ENCODE assay signal across 26 cellular contexts in genomic region chr2:196444442-196444841, GRCh38.
"Had no signal": no experiment of that assay in that cellular context is flagged by ENCODE, and none has a peak within 500 bp of the region (broad histone marks: within the 10 kb centered on the region; RNA-seq: fewer than 3 reads in every experiment).

No MANE protein-coding gene starts in this region.

- H3K4me1 Mint-ChIP-seq: memory B cell had no signal

- H3K36me3 ChIP-seq: colonic mucosa, esophagus squamous epithelium, gastrocnemius medialis, heart right ventricle, left lung, lower lobe of right lung had no signal

- H3K9me3 ChIP-seq: colonic mucosa, esophagus squamous epithelium, gastrocnemius medialis, heart right ventricle, left lung, lower lobe of right lung had no signal

- H3K9me3 Mint-ChIP-seq: dendritic cell treated with granulocyte-macrophage colony-stimulating factor and Interleukin-4, amounts not matched to agents 40 ng/mL and 50 ng/mL, for 4 days; effector memory CD8-positive, alpha-beta T cell had no signal

- H3K27me3 ChIP-seq: colonic mucosa, esophagus squamous epithelium, gastrocnemius medialis, heart right ventricle, left lung had no signal

- FAIRE-seq: endometrium, islet of Langerhans, keratinocyte had no signal

- H3K27ac ChIP-seq: colonic mucosa, epithelial cell of prostate, esophagus squamous epithelium, gastrocnemius medialis, heart right ventricle, left lung, lower lobe of right lung had no signal

- H3K27me3 Mint-ChIP-seq: memory B cell had no signal

- H3K4me3 Mint-ChIP-seq: dendritic cell treated with granulocyte-macrophage colony-stimulating factor and Interleukin-4, amounts not matched to agents 40 ng/mL and 50 ng/mL, for 4 days; effector memory CD8-positive, alpha-beta T cell; endodermal cell; memory B cell had no signal

- H3K4me1 ChIP-seq: colonic mucosa, esophagus squamous epithelium, gastrocnemius medialis, left lung, lower lobe of right lung had no signal

- H3K4me3 ChIP-seq: colonic mucosa, esophagus squamous epithelium, gastrocnemius medialis, heart right ventricle, left lung, lower lobe of right lung had no signal

- H3K27ac Mint-ChIP-seq: dendritic cell treated with granulocyte-macrophage colony-stimulating factor and Interleukin-4, amounts not matched to agents 40 ng/mL and 50 ng/mL, for 4 days; effector memory CD8-positive, alpha-beta T cell; endodermal cell; memory B cell had no signal

- DNase-seq: colonic mucosa; cortex of kidney; effector CD8-positive, alpha-beta T cell; effector memory CD8-positive, alpha-beta T cell; endodermal cell; erythroblast; esophagus squamous epithelium; foreskin fibroblast; foreskin melanocyte; gastrocnemius medialis; glutamatergic neuron; head of caudate nucleus; heart right ventricle; hippocampal formation; left cardiac atrium; left lung; left ventricle myocardium superior; lower lobe of right lung; mesendoderm; midbrain had no signal
